In genomic region chr19:2207991-2208860, GRCh38 we compare ENCODE assay signal across 8 cellular contexts. TPM values are rescaled to one million over a fixed set of nuclear protein-coding genes. Genes with fewer than 3 reads are reported as not detected.
DNase-seq lines count a peak whose midpoint lies in the region; ATAC-seq and TF ChIP-seq lines count a peak whose summit lies in the region.

No MANE protein-coding gene starts in this region.

- peaks cover 25% of the 10 kb centered on the region for H3K36me3 Mint-ChIP-seq in Calu3 (ENCODE audit: insufficient read depth, unreplicated experiment)

- TF ChIP-seq CTCF in GM12872 (IDR thresholded peaks at IDR 0.05; ENCODE audit: insufficient read depth, low read depth, low read length) (peak; percentile 35; the same call in 1 of the 3 replicates), spleen (IDR thresholded peaks at IDR 0.05 in 8 of 11, conservative IDR thresholded peaks at IDR 0.05 in 3 of 11) (peak in 8 of 11 experiments; percentile 7 to 47 (median 36)), PC-9 (conservative IDR thresholded peaks at IDR 0.05) (no peak), Calu3 (IDR thresholded peaks at IDR 0.05; ENCODE audit: unreplicated experiment) (no peak)

- H3K4me1 ChIP-seq in SJCRH30 (peaks cover 14% of the 10 kb centered on the region), spleen (peaks cover 0 to 24% (median 15%) of the 10 kb centered on the region in 6 donors), PC-9 (replicated peaks; ENCODE audit: insufficient read depth) (no peaks in the 10 kb centered on the region)

- CTCF ChIA-PET in PC-9 (lab: Charles Lee) (no interaction called here), Calu3 (lab: Charles Lee) (no interaction called here)

- POLR2A ChIA-PET in PC-9 (lab: Charles Lee; ENCODE audit: unreplicated experiment), result interaction anchor here (0.6 kb wide), 1 partner anchor 50 kb away, joined by 8 read pairs; no protein-coding TSS in a partner anchor

- TF ChIP-seq POLR2A in spleen (IDR thresholded peaks at IDR 0.05), result no peak

- no peak overlapping the region for H3K4me3 ChIP-seq in SJCRH30
- H3K4me3 ChIP-seq in spleen, result no peak overlapping the region
- H3K4me3 ChIP-seq in PC-9, result no peak overlapping the region

- H3K27ac Mint-ChIP-seq in Calu3 (ENCODE audit: unreplicated experiment), result no peak overlapping the region

- no peak overlapping the region for H3K4me2 ChIP-seq in PC-9

- H3K36me3 ChIP-seq in SJCRH30 (peaks cover 28% of the 10 kb centered on the region), spleen (peaks cover 0 to 100% (median 59%) of the 10 kb centered on the region in 6 donors), PC-9 (ENCODE audit: low read depth) (no peaks in the 10 kb centered on the region)

- no peaks in the 10 kb centered on the region for H3K9me2 ChIP-seq in PC-9 (ENCODE audit: insufficient read depth)

- H3K27me3 ChIP-seq in SJCRH30, result no peaks in the 10 kb centered on the region
- no peaks in the 10 kb centered on the region for H3K27me3 ChIP-seq in spleen (replicated peaks in 1 of 7)
- no peaks in the 10 kb centered on the region for H3K27me3 ChIP-seq in PC-9 (ENCODE audit: insufficient read depth, low read depth)

- no peak overlapping the region for H2AFZ ChIP-seq in PC-9

- no peaks in the 10 kb centered on the region for H3F3A ChIP-seq in PC-9 (ENCODE audit: insufficient read depth, low read depth)

- H4K20me1 ChIP-seq in PC-9 (ENCODE audit: insufficient read depth), result no peaks in the 10 kb centered on the region

- BruUV-seq in PC-9 (replicated peaks; lab: Mats Ljungman, UMichigan), result no TSS peak
- no TSS peak for BruUV-seq in Calu3 (replicated peaks; lab: Mats Ljungman, UMichigan)

- no peaks in the 10 kb centered on the region for H3K9me3 Mint-ChIP-seq in Calu3 (ENCODE audit: low read depth, unreplicated experiment)

- DNase-seq in SJCRH30 (peak; percentile 90 to 91), germinal center (ENCODE audit: low spot score) (peak; percentile 67), spleen (peak; percentile 87), PC-9 (no peak), Calu3 (no peak), cortex of kidney (lab: John Stamatoyannopoulos, UW) (no peak)

- no peak for ATAC-seq in HG02623 (IDR thresholded peaks at IDR 0.05; ENCODE audit: unreplicated experiment)

- H3K4me3 Mint-ChIP-seq in Calu3 (ENCODE audit: low read depth, unreplicated experiment), result no peak overlapping the region

- H3K27me3 Mint-ChIP-seq in Calu3 (ENCODE audit: unreplicated experiment), result no peaks in the 10 kb centered on the region

- H3K79me2 ChIP-seq in PC-9 (ENCODE audit: low read depth), result no peaks in the 10 kb centered on the region

- H3K9me3 ChIP-seq in SJCRH30 (replicated peaks), result no peaks in the 10 kb centered on the region
- H3K9me3 ChIP-seq in spleen, result no peaks in the 10 kb centered on the region
- no peaks in the 10 kb centered on the region for H3K9me3 ChIP-seq in PC-9 (ENCODE audit: insufficient read depth, low read depth)

- intact Hi-C loops in spleen (cut with DNase I; ENCODE audit: low total_unique reads), result no loop called here
- intact Hi-C loops in PC-9 (cut with micrococcal nuclease; ENCODE audit: unreplicated experiment), result no loop called here
- intact Hi-C loops in Calu3 (cut with micrococcal nuclease; ENCODE audit: unreplicated experiment), result no loop called here

- H3K27ac ChIP-seq in SJCRH30 (no peak overlapping the region), spleen (peak overlapping the region in 5 of 8 donors; percentile 18 to 62 (median 46)), PC-9 (no peak overlapping the region)

- no peaks in the 10 kb centered on the region for H3K4me1 Mint-ChIP-seq in Calu3 (ENCODE audit: low read depth, unreplicated experiment)

- WGBS in spleen, 5 donors, result 67 to 84% (median 73%) methylated on average over 17 to 36 of the region's 36 CpGs

RNA-seq across cellular contexts. Expression of gene PLEKHJ1, which starts 27.9 kb away (rescaled TPM):
- 51.8 and 52.7 TPM in 2 replicates for total RNA-seq in SJCRH30 (2014; rRNA removed; shearing (Covaris generic))
- total RNA-seq in spleen (10 to 100 TPM; 37.7 to 66.6 (median 45.6) TPM), PC-9 (2021) (38.6 and 45.9 TPM in 2 replicates), Calu3 (2022) (38.7 and 43.5 TPM in 2 replicates)
- polyA plus RNA-seq in spleen, result 100 to 1,000 TPM in 1 of 3 donors, 10 to 100 TPM in 2; 78.5 to 117 (median 91.8) TPM

RNA-seq across cellular contexts. Expression of gene SF3A2, which starts 28.4 kb away (rescaled TPM):
- 44.5 and 49.1 TPM in 2 replicates for total RNA-seq in SJCRH30 (2014; rRNA removed; shearing (Covaris generic))
- 10 to 100 TPM; 28.5 to 79.7 (median 66.6) TPM for total RNA-seq in spleen
- polyA plus RNA-seq in spleen, result 10 to 100 TPM; 35.1 to 50.4 (median 37.7) TPM
- 73.5 and 83.0 TPM in 2 replicates for total RNA-seq in PC-9 (2021)
- 83.0 and 83.6 TPM in 2 replicates for total RNA-seq in Calu3 (2022)

RNA-seq across cellular contexts. Expression of gene AMH, which starts 40.9 kb away (rescaled TPM):
- 6.9 and 11.5 TPM in 2 replicates for total RNA-seq in SJCRH30 (2014; rRNA removed; shearing (Covaris generic))
- 1 to 10 TPM in 4 of 7 donors, under 1 TPM in 3; 0.79 to 5.7 (median 2.1) TPM for total RNA-seq in spleen
- 1 to 10 TPM in 1 of 3 donors, under 1 TPM in 2; 0.20 to 1.2 (median 0.58) TPM for polyA plus RNA-seq in spleen
- 6.9 and 8.1 TPM in 2 replicates for total RNA-seq in PC-9 (2021)
- 3.7 and 5.0 TPM in 2 replicates for total RNA-seq in Calu3 (2022)

RNA-seq across cellular contexts. Expression of gene DOT1L, which starts 44.5 kb away (rescaled TPM):
- total RNA-seq in SJCRH30 (2014; rRNA removed; shearing (Covaris generic)), result 16.2 and 18.4 TPM in 2 replicates
- total RNA-seq in spleen (10 to 100 TPM; 19.5 to 53.2 (median 36.4) TPM), PC-9 (2021) (16.0 and 23.9 TPM in 2 replicates), Calu3 (2022) (39.3 and 42.9 TPM in 2 replicates)
- 10 to 100 TPM in 1 of 3 donors, 1 to 10 TPM in 2; 3.9 to 20.8 (median 7.5) TPM for polyA plus RNA-seq in spleen

RNA-seq across cellular contexts. Expression of gene JSRP1, which starts 48.0 kb away (rescaled TPM):
- 40.1 and 50.2 TPM in 2 replicates for total RNA-seq in SJCRH30 (2014; rRNA removed; shearing (Covaris generic))
- total RNA-seq in spleen (1 to 10 TPM; 1.2 to 4.8 (median 3.4) TPM), PC-9 (2021) (1.1 and 1.4 TPM in 2 replicates), Calu3 (2022) (0.73 TPM in 1 of 2 replicates, not detected in the other)
- 1 to 10 TPM; 1.2 to 3.0 (median 2.8) TPM for polyA plus RNA-seq in spleen

Comparison
In these comparisons a context has a peak if more than half of its experiments do, and no peak if none do; other contexts are left out.
1. CTCF ChIP-seq: peak in GM12872 (single experiment) and spleen (8 of 11); none in PC-9 (single experiment) and Calu3 (single experiment).
2. DNase-seq: peak in SJCRH30 (2 of 2), germinal center (single experiment) and spleen (single experiment); none in PC-9 (0 of 2), Calu3 (single experiment) and cortex of kidney (single experiment).
3. H3K27ac ChIP-seq: peak in spleen (5 of 8); none in SJCRH30 (single experiment) and PC-9 (single experiment).